Comparison of ENCODE assay signal across 2 cellular contexts in the genomic region with DNA sequence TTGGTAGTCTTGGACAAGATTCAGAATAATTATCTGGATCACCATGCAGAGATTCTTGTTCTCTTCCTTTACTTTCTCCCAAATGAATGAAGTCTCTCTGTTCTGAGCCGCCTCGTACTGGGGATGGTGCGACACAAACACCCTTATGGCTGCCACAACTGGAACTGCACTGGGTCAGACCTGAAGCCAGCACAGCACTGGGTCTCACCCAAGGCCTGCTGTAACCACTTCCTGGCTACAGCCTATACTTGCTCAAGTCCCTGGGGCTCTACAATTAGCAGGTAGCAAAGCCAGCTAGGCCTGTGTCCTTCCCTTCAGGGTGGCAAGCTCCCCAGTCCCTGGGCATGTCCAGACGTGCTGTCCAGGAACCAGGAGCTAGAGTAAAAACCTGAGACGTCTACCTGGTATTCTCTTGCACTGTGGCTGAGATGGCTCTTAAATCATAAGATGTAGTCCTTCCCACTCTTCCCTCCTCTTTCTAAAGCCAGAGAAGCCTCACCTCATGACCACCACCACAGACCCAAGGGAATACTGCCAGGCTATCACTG.
TF ChIP-seq lines count a peak whose summit lies in the region.

No MANE protein-coding gene starts in this region.

TF ChIP-seq in GM23338, 12 proteins besides CTCF, POLR2A, EP300 and RAD21 (continued from another document):
- no peak for TF ChIP-seq STAT1 (IDR thresholded peaks at IDR 0.05; ENCODE audit: unreplicated experiment)
- no peak for TF ChIP-seq CREB1 (CRISPR knock-in tag; IDR thresholded peaks at IDR 0.05; ENCODE audit: low read depth)
- TF ChIP-seq EZH2 (IDR thresholded peaks at IDR 0.05; ENCODE audit: low read depth, unreplicated experiment) = no peak

TF ChIP-seq in HepG2, 621 proteins besides CTCF, POLR2A, EP300 and RAD21 (continued from another document):
- TF ChIP-seq, protein P1, sequence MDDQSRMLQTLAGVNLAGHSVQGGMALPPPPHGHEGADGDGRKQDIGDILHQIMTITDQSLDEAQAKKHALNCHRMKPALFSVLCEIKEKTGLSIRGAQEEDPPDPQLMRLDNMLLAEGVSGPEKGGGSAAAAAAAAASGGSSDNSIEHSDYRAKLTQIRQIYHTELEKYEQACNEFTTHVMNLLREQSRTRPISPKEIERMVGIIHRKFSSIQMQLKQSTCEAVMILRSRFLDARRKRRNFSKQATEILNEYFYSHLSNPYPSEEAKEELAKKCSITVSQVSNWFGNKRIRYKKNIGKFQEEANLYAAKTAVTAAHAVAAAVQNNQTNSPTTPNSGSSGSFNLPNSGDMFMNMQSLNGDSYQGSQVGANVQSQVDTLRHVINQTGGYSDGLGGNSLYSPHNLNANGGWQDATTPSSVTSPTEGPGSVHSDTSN (CRISPR knock-in tag; IDR thresholded peaks at IDR 0.05; ENCODE audit: borderline replicate concordance) = no peak
- TF ChIP-seq ZNF274 (CRISPR knock-in tag; IDR thresholded peaks at IDR 0.05) (no peak), MED8 (CRISPR knock-in tag; IDR thresholded peaks at IDR 0.05; ENCODE audit: insufficient replicate concordance) (no peak), ZNF558 (CRISPR knock-in tag; IDR thresholded peaks at IDR 0.05; ENCODE audit: borderline replicate concordance) (no peak), PTBP1 (IDR thresholded peaks at IDR 0.05; ENCODE audit: low read depth, low read length, poor library complexity, severe bottlenecking) (no peak), RBM22 (optimal IDR thresholded peaks at IDR 0.05; ENCODE audit: low read length) (no peak), HNRNPL (IDR thresholded peaks at IDR 0.05; ENCODE audit: low read depth, low read length) (no peak), THAP11 (CRISPR knock-in tag; IDR thresholded peaks at IDR 0.05) (no peak), RELA (CRISPR knock-in tag; IDR thresholded peaks at IDR 0.05) (no peak)
- TF ChIP-seq, protein P2, sequence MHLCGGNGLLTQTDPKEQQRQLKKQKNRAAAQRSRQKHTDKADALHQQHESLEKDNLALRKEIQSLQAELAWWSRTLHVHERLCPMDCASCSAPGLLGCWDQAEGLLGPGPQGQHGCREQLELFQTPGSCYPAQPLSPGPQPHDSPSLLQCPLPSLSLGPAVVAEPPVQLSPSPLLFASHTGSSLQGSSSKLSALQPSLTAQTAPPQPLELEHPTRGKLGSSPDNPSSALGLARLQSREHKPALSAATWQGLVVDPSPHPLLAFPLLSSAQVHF (CRISPR knock-in tag; IDR thresholded peaks at IDR 0.05) = no peak
- TF ChIP-seq, protein P3, sequence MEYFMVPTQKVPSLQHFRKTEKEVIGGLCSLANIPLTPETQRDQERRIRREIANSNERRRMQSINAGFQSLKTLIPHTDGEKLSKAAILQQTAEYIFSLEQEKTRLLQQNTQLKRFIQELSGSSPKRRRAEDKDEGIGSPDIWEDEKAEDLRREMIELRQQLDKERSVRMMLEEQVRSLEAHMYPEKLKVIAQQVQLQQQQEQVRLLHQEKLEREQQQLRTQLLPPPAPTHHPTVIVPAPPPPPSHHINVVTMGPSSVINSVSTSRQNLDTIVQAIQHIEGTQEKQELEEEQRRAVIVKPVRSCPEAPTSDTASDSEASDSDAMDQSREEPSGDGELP (IDR thresholded peaks at IDR 0.05; ENCODE audit: borderline replicate concordance, low read depth) = no peak
TF ChIP-seq in HepG2: peak in this region for 0.
